8 cellular contexts compared by ENCODE assay signal in the genomic region with DNA sequence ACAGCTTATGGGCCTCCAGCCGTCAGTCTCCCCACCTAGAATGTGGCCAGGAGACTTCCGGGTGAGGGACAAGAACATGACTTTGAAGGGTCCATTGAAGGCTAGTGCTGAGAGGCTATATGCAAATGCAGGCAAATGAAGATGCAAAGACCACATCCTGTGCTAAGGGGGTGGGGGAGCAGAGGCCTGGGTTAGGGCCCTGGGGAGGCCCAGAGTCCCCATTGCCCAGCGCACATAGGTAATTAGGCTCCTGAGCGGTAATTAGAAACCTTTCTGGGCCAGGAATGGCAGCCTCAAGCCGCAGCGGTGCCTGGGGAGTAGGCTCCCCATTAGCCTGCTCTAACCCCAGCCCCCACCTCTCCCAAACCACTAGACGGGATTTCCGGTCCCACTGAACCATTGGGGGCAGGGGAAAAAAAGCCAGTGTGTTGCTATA.
A peak's percentile ranks its signal among the peaks of the same experiment; 100 is the strongest.
DNase-seq lines count a peak whose midpoint lies in the region; ATAC-seq lines count a peak whose summit lies in the region.

No MANE protein-coding gene starts in this region.

- H3K4me1 Mint-ChIP-seq in activated T-cell treated with anti-CD3 and anti-CD28 coated beads, Interleukin-2, amount 50 U/mL, for 24 hours (ENCODE audit: low read depth): peaks cover 90% of the 10 kb centered on the region

- no peaks in the 10 kb centered on the region for H3K9me3 ChIP-seq in mucosa of stomach (ENCODE audit: control insufficient read depth, low read length)

- H3K36me3 Mint-ChIP-seq in activated T-cell treated with anti-CD3 and anti-CD28 coated beads, Interleukin-2, amount 50 U/mL, for 24 hours (ENCODE audit: low read depth): peaks cover 92% of the 10 kb centered on the region

- no peaks in the 10 kb centered on the region for H3K9me3 Mint-ChIP-seq in activated T-cell treated with anti-CD3 and anti-CD28 coated beads, Interleukin-2, amount 50 U/mL, for 24 hours

- ATAC-seq in HG03378 (IDR thresholded peaks at IDR 0.05; ENCODE audit: unreplicated experiment) (peak; percentile 28), HG03280 (IDR thresholded peaks at IDR 0.05; ENCODE audit: unreplicated experiment) (no peak)

- H3K4me3 Mint-ChIP-seq in activated T-cell treated with anti-CD3 and anti-CD28 coated beads, Interleukin-2, amount 50 U/mL, for 24 hours: peak overlapping the region; percentile 97

- no peak overlapping the region for H3K4me3 ChIP-seq in mucosa of stomach (ENCODE audit: low read length)

- peaks cover 87% of the 10 kb centered on the region for H3K4me1 ChIP-seq in mucosa of stomach (ENCODE audit: control insufficient read depth, insufficient read depth, low read length)

- H3K27ac Mint-ChIP-seq in activated T-cell treated with anti-CD3 and anti-CD28 coated beads, Interleukin-2, amount 50 U/mL, for 24 hours: peak overlapping the region; percentile 99

- peak overlapping the region; percentile 61 for H3K9ac ChIP-seq in mucosa of stomach (ENCODE audit: low read length)

- no peaks in the 10 kb centered on the region for H3K27me3 ChIP-seq in mucosa of stomach (ENCODE audit: control insufficient read depth, insufficient read depth, low read length)

- H3K36me3 ChIP-seq in mucosa of stomach (ENCODE audit: control insufficient read depth, insufficient read depth, low read length): no peaks in the 10 kb centered on the region

- peak; percentile 57 for DNase-seq in activated T-cell treated with anti-CD3 and anti-CD28 coated beads, Interleukin-2, amount 50 U/mL, for 1 hour
- DNase-seq in activated T-cell treated with anti-CD3 and anti-CD28 coated beads for 4 hours (no peak), Ammon's horn (ENCODE audit: low spot score) (no peak), T1000 (lab: John Stamatoyannopoulos, UW) (no peak)
- peak; percentile 62 for DNase-seq in activated T-cell treated with anti-CD3 and anti-CD28 coated beads, Interleukin-2, amount 50 U/mL, for 24 hours

- no peaks in the 10 kb centered on the region for H3K27me3 Mint-ChIP-seq in activated T-cell treated with anti-CD3 and anti-CD28 coated beads, Interleukin-2, amount 50 U/mL, for 24 hours

Comparison
In these comparisons a context has a peak if more than half of its experiments do, and no peak if none do; other contexts are left out.
1. DNase-seq: peak in activated T-cell treated with anti-CD3 and anti-CD28 coated beads, Interleukin-2, amount 50 U/mL, for 1 hour (single experiment) and activated T-cell treated with anti-CD3 and anti-CD28 coated beads, Interleukin-2, amount 50 U/mL, for 24 hours (single experiment); none in activated T-cell treated with anti-CD3 and anti-CD28 coated beads for 4 hours (single experiment), Ammon's horn (single experiment) and T1000 (single experiment).